ENCODE assay signal across 1 cellular context in the genomic region with DNA sequence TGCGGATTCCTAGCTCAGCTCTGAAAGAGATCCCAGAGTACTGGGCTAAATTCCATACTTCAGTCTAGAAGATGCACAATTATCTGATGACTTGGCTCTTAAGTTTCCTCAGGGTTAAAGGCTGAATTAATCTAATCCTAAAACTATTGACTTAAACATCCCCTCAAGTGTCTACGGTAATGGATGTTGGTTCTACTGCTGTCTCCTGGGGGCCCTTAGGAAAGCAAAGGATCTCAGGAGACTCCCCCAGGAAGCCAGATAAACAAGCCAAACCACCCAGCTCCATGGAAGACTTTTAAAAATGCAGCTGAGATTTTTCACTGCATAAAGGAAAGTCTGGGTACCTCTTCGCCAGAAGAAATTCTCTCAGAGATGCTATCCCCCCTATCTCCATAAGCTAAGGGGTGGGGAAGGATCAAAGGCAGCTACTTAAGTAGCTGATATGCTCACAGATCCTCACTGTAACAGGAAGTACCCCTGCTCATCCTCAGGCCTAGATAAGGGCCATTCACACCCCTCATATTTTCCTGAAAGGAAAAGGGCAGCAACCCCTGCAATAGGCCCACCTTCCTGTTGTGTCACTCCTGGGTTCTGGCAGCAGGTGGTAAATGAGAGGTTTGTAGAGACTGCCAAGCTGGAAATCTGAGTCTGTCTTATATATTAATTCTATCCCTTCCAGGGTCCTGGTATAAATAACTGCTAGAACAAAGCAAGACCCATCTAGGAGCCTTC.
TF ChIP-seq lines count a peak whose summit lies in the region.

No MANE protein-coding gene starts in this region.

TF ChIP-seq in HEK293, 187 proteins besides CTCF, POLR2A, EP300 and RAD21 (continued from another document):
- TF ChIP-seq, protein P1, sequence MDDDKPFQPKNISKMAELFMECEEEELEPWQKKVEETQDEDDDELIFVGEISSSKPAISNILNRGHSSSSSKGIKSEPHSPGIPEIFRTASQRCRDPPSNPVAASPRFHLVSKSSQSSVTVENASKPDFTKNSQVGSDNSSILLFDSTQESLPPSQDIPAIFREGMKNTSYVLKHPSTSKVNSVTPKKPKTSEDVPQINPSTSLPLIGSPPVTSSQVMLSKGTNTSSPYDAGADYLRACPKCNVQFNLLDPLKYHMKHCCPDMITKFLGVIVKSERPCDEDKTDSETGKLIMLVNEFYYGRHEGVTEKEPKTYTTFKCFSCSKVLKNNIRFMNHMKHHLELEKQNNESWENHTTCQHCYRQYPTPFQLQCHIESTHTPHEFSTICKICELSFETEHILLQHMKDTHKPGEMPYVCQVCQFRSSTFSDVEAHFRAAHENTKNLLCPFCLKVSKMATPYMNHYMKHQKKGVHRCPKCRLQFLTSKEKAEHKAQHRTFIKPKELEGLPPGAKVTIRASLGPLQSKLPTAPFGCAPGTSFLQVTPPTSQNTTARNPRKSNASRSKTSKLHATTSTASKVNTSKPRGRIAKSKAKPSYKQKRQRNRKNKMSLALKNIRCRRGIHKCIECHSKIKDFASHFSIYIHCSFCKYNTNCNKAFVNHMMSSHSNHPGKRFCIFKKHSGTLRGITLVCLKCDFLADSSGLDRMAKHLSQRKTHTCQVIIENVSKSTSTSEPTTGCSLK (tag by site-specific recombination; IDR thresholded peaks at IDR 0.05), result no peak
- TF ChIP-seq, protein P2, sequence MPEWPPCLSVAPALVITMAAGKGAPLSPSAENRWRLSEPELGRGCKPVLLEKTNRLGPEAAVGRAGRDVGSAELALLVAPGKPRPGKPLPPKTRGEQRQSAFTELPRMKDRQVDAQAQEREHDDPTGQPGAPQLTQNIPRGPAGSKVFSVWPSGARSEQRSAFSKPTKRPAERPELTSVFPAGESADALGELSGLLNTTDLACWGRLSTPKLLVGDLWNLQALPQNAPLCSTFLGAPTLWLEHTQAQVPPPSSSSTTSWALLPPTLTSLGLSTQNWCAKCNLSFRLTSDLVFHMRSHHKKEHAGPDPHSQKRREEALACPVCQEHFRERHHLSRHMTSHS (tag by site-specific recombination; IDR thresholded peaks at IDR 0.05), result no peak
- peak; percentile 44; the same call in 1 of the 2 replicates for TF ChIP-seq GLI2 (tag by site-specific recombination; IDR thresholded peaks at IDR 0.05; ENCODE audit: borderline replicate concordance, low read depth)
- peak; percentile 39; the same call in 1 of the 2 replicates for TF ChIP-seq PRDM6 (tag by site-specific recombination; IDR thresholded peaks at IDR 0.05)
- TF ChIP-seq ZNF776 (tag by site-specific recombination; IDR thresholded peaks at IDR 0.05; ENCODE audit: borderline replicate concordance), result no peak
- TF ChIP-seq OSR2 (tag by site-specific recombination; IDR thresholded peaks at IDR 0.05), result peak; percentile 83; the same call in 1 of the 2 replicates
- no peak for TF ChIP-seq ZBTB48 (tag by site-specific recombination; IDR thresholded peaks at IDR 0.05)
- TF ChIP-seq TCF7L2 (IDR thresholded peaks at IDR 0.05; ENCODE audit: borderline replicate concordance, low read depth, low read length), result peak; percentile 28; the same call in 1 of the 2 replicates
- TF ChIP-seq ZIC2 (tag by site-specific recombination; IDR thresholded peaks at IDR 0.05), result 0 out of 2 replicates have a peak, but pooled peaks have one; percentile 40
- TF ChIP-seq ZNF341 (tag by site-specific recombination; IDR thresholded peaks at IDR 0.05; ENCODE audit: low read depth), result peak; percentile 49
- no peak for TF ChIP-seq ZNF426 (tag by site-specific recombination; IDR thresholded peaks at IDR 0.05)
- TF ChIP-seq ZBTB17 (tag by site-specific recombination; IDR thresholded peaks at IDR 0.05), result peak; percentile 41; the same call in 1 of the 2 replicates
- TF ChIP-seq ZNF629 (tag by site-specific recombination; IDR thresholded peaks at IDR 0.05), result 0 out of 2 replicates have a peak, but pooled peaks have one; percentile 11
- TF ChIP-seq, protein P3, sequence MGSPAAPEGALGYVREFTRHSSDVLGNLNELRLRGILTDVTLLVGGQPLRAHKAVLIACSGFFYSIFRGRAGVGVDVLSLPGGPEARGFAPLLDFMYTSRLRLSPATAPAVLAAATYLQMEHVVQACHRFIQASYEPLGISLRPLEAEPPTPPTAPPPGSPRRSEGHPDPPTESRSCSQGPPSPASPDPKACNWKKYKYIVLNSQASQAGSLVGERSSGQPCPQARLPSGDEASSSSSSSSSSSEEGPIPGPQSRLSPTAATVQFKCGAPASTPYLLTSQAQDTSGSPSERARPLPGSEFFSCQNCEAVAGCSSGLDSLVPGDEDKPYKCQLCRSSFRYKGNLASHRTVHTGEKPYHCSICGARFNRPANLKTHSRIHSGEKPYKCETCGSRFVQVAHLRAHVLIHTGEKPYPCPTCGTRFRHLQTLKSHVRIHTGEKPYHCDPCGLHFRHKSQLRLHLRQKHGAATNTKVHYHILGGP (tag by site-specific recombination; IDR thresholded peaks at IDR 0.05), result no peak
- no peak for TF ChIP-seq ZNF48 (tag by site-specific recombination; IDR thresholded peaks at IDR 0.05)
- TF ChIP-seq ZNF639 (tag by site-specific recombination; IDR thresholded peaks at IDR 0.05), result no peak
- no peak for TF ChIP-seq ZSCAN30 (tag by site-specific recombination; IDR thresholded peaks at IDR 0.05)
- no peak for TF ChIP-seq ZNF10 (tag by site-specific recombination; IDR thresholded peaks at IDR 0.05)
- no peak for TF ChIP-seq ZNF324 (tag by site-specific recombination; IDR thresholded peaks at IDR 0.05)
- no peak for TF ChIP-seq ZBTB8A (tag by site-specific recombination; IDR thresholded peaks at IDR 0.05)
- TF ChIP-seq, protein P4, sequence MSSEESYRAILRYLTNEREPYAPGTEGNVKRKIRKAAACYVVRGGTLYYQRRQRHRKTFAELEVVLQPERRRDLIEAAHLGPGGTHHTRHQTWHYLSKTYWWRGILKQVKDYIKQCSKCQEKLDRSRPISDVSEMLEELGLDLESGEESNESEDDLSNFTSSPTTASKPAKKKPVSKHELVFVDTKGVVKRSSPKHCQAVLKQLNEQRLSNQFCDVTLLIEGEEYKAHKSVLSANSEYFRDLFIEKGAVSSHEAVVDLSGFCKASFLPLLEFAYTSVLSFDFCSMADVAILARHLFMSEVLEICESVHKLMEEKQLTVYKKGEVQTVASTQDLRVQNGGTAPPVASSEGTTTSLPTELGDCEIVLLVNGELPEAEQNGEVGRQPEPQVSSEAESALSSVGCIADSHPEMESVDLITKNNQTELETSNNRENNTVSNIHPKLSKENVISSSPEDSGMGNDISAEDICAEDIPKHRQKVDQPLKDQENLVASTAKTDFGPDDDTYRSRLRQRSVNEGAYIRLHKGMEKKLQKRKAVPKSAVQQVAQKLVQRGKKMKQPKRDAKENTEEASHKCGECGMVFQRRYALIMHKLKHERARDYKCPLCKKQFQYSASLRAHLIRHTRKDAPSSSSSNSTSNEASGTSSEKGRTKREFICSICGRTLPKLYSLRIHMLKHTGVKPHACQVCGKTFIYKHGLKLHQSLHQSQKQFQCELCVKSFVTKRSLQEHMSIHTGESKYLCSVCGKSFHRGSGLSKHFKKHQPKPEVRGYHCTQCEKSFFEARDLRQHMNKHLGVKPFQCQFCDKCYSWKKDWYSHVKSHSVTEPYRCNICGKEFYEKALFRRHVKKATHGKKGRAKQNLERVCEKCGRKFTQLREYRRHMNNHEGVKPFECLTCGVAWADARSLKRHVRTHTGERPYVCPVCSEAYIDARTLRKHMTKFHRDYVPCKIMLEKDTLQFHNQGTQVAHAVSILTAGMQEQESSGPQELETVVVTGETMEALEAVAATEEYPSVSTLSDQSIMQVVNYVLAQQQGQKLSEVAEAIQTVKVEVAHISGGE (tag by site-specific recombination; conservative IDR thresholded peaks at IDR 0.05; ENCODE audit: low read depth), result no peak
